1 cellular context compared by ENCODE assay signal in genomic region chr1:65527672-65528071, GRCh38.
TF ChIP-seq lines count a peak whose summit lies in the region.

No MANE protein-coding gene starts in this region.

TF ChIP-seq in HEK293T, 16 proteins besides CTCF, POLR2A, EP300 and RAD21 (continued from another document):
- TF ChIP-seq NFRKB (IDR thresholded peaks at IDR 0.05) (no peak), TARDBP (IDR thresholded peaks at IDR 0.05) (no peak), ELF4 (IDR thresholded peaks at IDR 0.05) (no peak)
TF ChIP-seq in HEK293T: peak in this region for 0.
